In the genomic region with DNA sequence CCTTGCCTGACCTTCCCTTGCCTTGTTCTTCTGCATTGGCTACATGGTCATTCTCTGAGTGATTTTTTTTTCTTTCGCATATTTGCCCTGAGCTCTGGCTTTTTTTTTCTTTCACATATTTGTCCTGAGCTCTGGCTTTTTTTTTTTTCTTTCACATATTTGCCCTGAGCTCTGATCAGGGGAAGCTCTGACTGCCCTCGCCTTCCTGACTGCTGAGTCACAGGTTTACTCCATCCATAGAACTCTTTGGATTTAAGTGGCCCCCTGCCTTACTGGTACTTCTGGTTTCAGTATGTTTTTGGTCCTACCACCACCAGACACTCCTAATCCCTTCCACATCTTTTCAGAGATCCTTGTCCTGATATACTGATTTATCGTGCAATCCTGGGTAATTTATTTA, we compare ENCODE assay signal across 11 cellular contexts.
A peak's percentile ranks its signal among the peaks of the same experiment; 100 is the strongest.
DNase-seq lines count a peak whose midpoint lies in the region; ATAC-seq and TF ChIP-seq lines count a peak whose summit lies in the region.
"Had no signal": no experiment of that assay in that cellular context is flagged by ENCODE, and none has a peak within 500 bp of the region (broad histone marks: within the 10 kb centered on the region; RNA-seq: fewer than 3 reads in every experiment).

No MANE protein-coding gene starts in this region.

- H3K9me3 ChIP-seq in RWPE2 (ENCODE audit: severe bottlenecking) (no peaks in the 10 kb centered on the region), osteoblast (ENCODE audit: low read depth, low read length) (no peaks in the 10 kb centered on the region)
- H3K9me3 ChIP-seq: vagina had no signal

- no peaks in the 10 kb centered on the region for H3K79me2 ChIP-seq in osteoblast (ENCODE audit: insufficient read depth, low read length)

- peak overlapping the region; percentile 57 for H3K27ac ChIP-seq in RWPE2 (ENCODE audit: poor library complexity, severe bottlenecking)
- peak overlapping the region; percentile 50 for H3K27ac ChIP-seq in osteoblast (ENCODE audit: low read depth, low read length)
- H3K27ac ChIP-seq in caudate nucleus (ENCODE audit: low read depth, low read length), result no peak overlapping the region
- H3K27ac ChIP-seq: vagina had no signal

- DNase-seq in Daoy (ENCODE audit: low read depth) (peak; percentile 90), RWPE2 (ENCODE audit: low spot score) (peak; percentile 65), fibroblast of mammary gland (ENCODE audit: low read depth) (peak; percentile 76), osteoblast (ENCODE audit: insufficient read length, low spot score, missing footprints) (peak; percentile 57), caudate nucleus (lab: John Stamatoyannopoulos, UW) (no peak), SKM-1 (lab: John Stamatoyannopoulos, UW; ENCODE audit: unreplicated experiment) (no peak)
- DNase-seq: activated CD4-positive, CD25-positive, alpha-beta regulatory T cell treated with anti-CD3 and anti-CD28 coated beads, Interleukin-2, amount 50 U/mL, for 72 hours; activated naive CD8-positive, alpha-beta T cell treated with anti-CD3 and anti-CD28 coated beads, Interleukin-2, amount 10 ng/mL, durations not matched to agents 7 days and 5 days had no signal

- no peaks in the 10 kb centered on the region for H3K36me3 ChIP-seq in RWPE2 (ENCODE audit: low read depth)
- H3K36me3 ChIP-seq in osteoblast (ENCODE audit: insufficient read depth, low read length), result no peaks in the 10 kb centered on the region
- H3K36me3 ChIP-seq: vagina had no signal

- peak overlapping the region; percentile 64 for H3K4me2 ChIP-seq in osteoblast (ENCODE audit: insufficient read depth, low read length)

- no peaks in the 10 kb centered on the region for H3K27me3 ChIP-seq in RWPE2 (ENCODE audit: insufficient read depth, poor library complexity, severe bottlenecking)
- H3K27me3 ChIP-seq in osteoblast (ENCODE audit: insufficient read depth, low read length), result no peaks in the 10 kb centered on the region
- H3K27me3 ChIP-seq: vagina had no signal

- H4K20me1 ChIP-seq in osteoblast (ENCODE audit: insufficient read depth, low read length), result no peaks in the 10 kb centered on the region

- TF ChIP-seq CTCF in RWPE2 (IDR thresholded peaks at IDR 0.05; ENCODE audit: poor library complexity, severe bottlenecking) (no peak), fibroblast of mammary gland (conservative IDR thresholded peaks at IDR 0.05; ENCODE audit: control insufficient read depth, insufficient read depth, low read depth, low read length) (no peak), osteoblast (IDR thresholded peaks at IDR 0.05; ENCODE audit: extremely low read depth, low read depth, low read length) (no peak)

- H2AFZ ChIP-seq in osteoblast (ENCODE audit: low read length), result peak overlapping the region; percentile 32

- H3K4me1 ChIP-seq in RWPE2 (ENCODE audit: insufficient read depth, poor library complexity, severe bottlenecking) (peaks cover 10% of the 10 kb centered on the region), osteoblast (ENCODE audit: insufficient read depth, low read length) (peaks cover 24% of the 10 kb centered on the region)
- H3K4me1 ChIP-seq: vagina had no signal

- ATAC-seq in RWPE2 (ENCODE audit: low read depth) (peak; percentile 100), HG02885 (IDR thresholded peaks at IDR 0.05; ENCODE audit: poor library complexity, unreplicated experiment) (no peak), HG03025 (IDR thresholded peaks at IDR 0.05; ENCODE audit: low FRiP score, unreplicated experiment) (no peak)

- H3K4me3 ChIP-seq in RWPE2 (ENCODE audit: severe bottlenecking) (no peak overlapping the region), fibroblast of mammary gland (ENCODE audit: control insufficient read depth, low read depth, low read length) (no peak overlapping the region), osteoblast (ENCODE audit: insufficient read depth, low read length) (peak overlapping the region; percentile 15)
- H3K4me3 ChIP-seq: vagina had no signal

Comparison
In these comparisons a context has a peak if more than half of its experiments do, and no peak if none do; other contexts are left out.
1. DNase-seq: peak in Daoy (single experiment), RWPE2 (single experiment), fibroblast of mammary gland (single experiment) and osteoblast (single experiment); none in caudate nucleus (0 of 61) and SKM-1 (single experiment).